Comparison of ENCODE assay signal across 7 cellular contexts in genomic region chr1:159006210-159006807, GRCh38. TPM values are rescaled to one million over a fixed set of nuclear protein-coding genes. Genes with fewer than 3 reads are reported as not detected.
DNase-seq lines count a peak whose midpoint lies in the region; ATAC-seq and TF ChIP-seq lines count a peak whose summit lies in the region.
"Not testable (repeated sequence)": the region's sequence is repeated elsewhere in the genome, so short reads cannot be mapped to it uniquely, and the experiment has no call there.

No MANE protein-coding gene starts in this region.

- not testable (repeated sequence) for H3K36me3 ChIP-seq in cardiac muscle cell; smooth muscle cell (ENCODE audit: low read depth)

- H3K27ac ChIP-seq in adipose tissue (ENCODE audit: low read depth, low read length) (peak overlapping the region; percentile 88), cardiac muscle cell (peak overlapping the region; percentile 26), smooth muscle cell (ENCODE audit: low read depth) (peak overlapping the region; percentile 98)

- intact Hi-C loops in left colon (cut with DNase I, micrococcal nuclease), result not testable (repeated sequence)

- peak overlapping the region; percentile 71 for H2AFZ ChIP-seq in smooth muscle cell (ENCODE audit: low read depth)

- peak overlapping the region; percentile 5 for H3K9ac ChIP-seq in smooth muscle cell (ENCODE audit: low read depth)

- peaks cover 24% of the 10 kb centered on the region for H3F3A ChIP-seq in smooth muscle cell (ENCODE audit: low read depth)

- not testable (repeated sequence) for H3K4me3 ChIP-seq in cardiac muscle cell
- peak overlapping the region; percentile 14 for H3K4me3 ChIP-seq in smooth muscle cell

- WGBS in adipose tissue, 3 donors, result 24 to 87% (median 74%) methylated on average over 11 of the region's 11 CpGs
- 20% methylated on average over 11 of the region's 11 CpGs for WGBS in smooth muscle cell (ENCODE audit: low lambda C conversion rate)

- not testable (repeated sequence) for H3K4me3 Mint-ChIP-seq in HFFc6, T-helper 17 cell
- H3K4me3 Mint-ChIP-seq in natural killer cell treated with Interleukin-12 subunit alpha and Interleukin-12 subunit beta and Interleukin-15 and Interleukin-18, amount 100 ng/mL, for 72 hours, result peak overlapping the region; percentile 74

- TF ChIP-seq CTCF in HFFc6 (IDR thresholded peaks at IDR 0.05); cardiac muscle cell (IDR thresholded peaks at IDR 0.05; ENCODE audit: low read depth, low read length); smooth muscle cell (IDR thresholded peaks at IDR 0.05; ENCODE audit: borderline replicate concordance, insufficient read depth, poor library complexity, severe bottlenecking): not testable (repeated sequence)

- H3K4me2 ChIP-seq in smooth muscle cell, result peak overlapping the region; percentile 69

- H3K27me3 Mint-ChIP-seq in HFFc6 (ENCODE audit: insufficient read depth); T-helper 17 cell; natural killer cell treated with Interleukin-12 subunit alpha and Interleukin-12 subunit beta and Interleukin-15 and Interleukin-18, amount 100 ng/mL, for 72 hours: not testable (repeated sequence)

- H3K27ac Mint-ChIP-seq in HFFc6, result peak overlapping the region; percentile 43; the same call in 1 of the 2 replicates
- peak overlapping the region; percentile 43 for H3K27ac Mint-ChIP-seq in T-helper 17 cell
- peak overlapping the region; percentile 99 to 100 for H3K27ac Mint-ChIP-seq in natural killer cell treated with Interleukin-12 subunit alpha and Interleukin-12 subunit beta and Interleukin-15 and Interleukin-18, amount 100 ng/mL, for 72 hours

- H3K4me1 Mint-ChIP-seq in HFFc6 (ENCODE audit: low read depth), result peaks cover 33% of the 10 kb centered on the region
- H3K4me1 Mint-ChIP-seq in T-helper 17 cell, result peaks cover 23% of the 10 kb centered on the region
- H3K4me1 Mint-ChIP-seq in natural killer cell treated with Interleukin-12 subunit alpha and Interleukin-12 subunit beta and Interleukin-15 and Interleukin-18, amount 100 ng/mL, for 72 hours (ENCODE audit: low read depth in 2 of 2), result peaks cover 47 to 52% of the 10 kb centered on the region in 2 donors

- not testable (repeated sequence) for H3K9me3 Mint-ChIP-seq in HFFc6; natural killer cell treated with Interleukin-12 subunit alpha and Interleukin-12 subunit beta and Interleukin-15 and Interleukin-18, amount 100 ng/mL, for 72 hours

- H3K36me3 Mint-ChIP-seq in HFFc6 (ENCODE audit: low read depth), result peaks cover 10% of the 10 kb centered on the region
- H3K36me3 Mint-ChIP-seq in T-helper 17 cell (ENCODE audit: low read depth), result not testable (repeated sequence)
- peaks cover 16% of the 10 kb centered on the region for H3K36me3 Mint-ChIP-seq in natural killer cell treated with Interleukin-12 subunit alpha and Interleukin-12 subunit beta and Interleukin-15 and Interleukin-18, amount 100 ng/mL, for 72 hours

- H3K27me3 ChIP-seq in cardiac muscle cell; smooth muscle cell (ENCODE audit: low read depth): not testable (repeated sequence)

- not testable (repeated sequence) for DNase-seq in HFFc6; T-helper 17 cell; cardiac muscle cell (ENCODE audit: low read depth in 1 of 2, low spot score in 1 of 2); left colon; natural killer cell treated with Interleukin-12 subunit alpha and Interleukin-12 subunit beta and Interleukin-15 and Interleukin-18, amount 100 ng/mL, for 72 hours (ENCODE audit: low spot score); smooth muscle cell (lab: John Stamatoyannopoulos, UW; ENCODE audit: unreplicated experiment)

- not testable (repeated sequence) for H4K20me1 ChIP-seq in smooth muscle cell (ENCODE audit: low read depth)

- ATAC-seq in T-helper 17 cell; natural killer cell treated with Interleukin-12 subunit alpha and Interleukin-12 subunit beta and Interleukin-15 and Interleukin-18, amount 100 ng/mL, for 72 hours: not testable (repeated sequence)
- peak; percentile 36 for ATAC-seq in left colon

- not testable (repeated sequence) for H3K9me3 ChIP-seq in T-helper 17 cell (ENCODE audit: control insufficient read depth, low read length, poor library complexity, severe bottlenecking); cardiac muscle cell (ENCODE audit: low read depth); smooth muscle cell (replicated peaks; ENCODE audit: low read depth)

- peaks cover 21% of the 10 kb centered on the region for H3K79me2 ChIP-seq in smooth muscle cell (ENCODE audit: low read depth)

- H3K4me1 ChIP-seq in cardiac muscle cell (ENCODE audit: low read depth), result not testable (repeated sequence)
- H3K4me1 ChIP-seq in smooth muscle cell (ENCODE audit: low read depth), result peaks cover 39% of the 10 kb centered on the region

RNA-seq across cellular contexts. Expression of gene IFI16, which starts 3.4 kb away (rescaled TPM):
- 10 to 100 TPM; 50.5 to 70.7 (median 67.3) TPM for total RNA-seq in HFFc6 (2021; fragmentation: NEBNext Ultra II Directional; extraction: Animal tissue kit (Norgen Biotek cat#: 25700))
- total RNA-seq in T-helper 17 cell, result 10 to 100 TPM; 68.0 to 82.8 TPM
- polyA plus RNA-seq in adipose tissue, result 100 to 1,000 TPM in 2 of 3 donors, 10 to 100 TPM in 1; 12.5 to 159 (median 140) TPM
- total RNA-seq in cardiac muscle cell, result 8.4 and 10.5 TPM in 2 replicates
- polyA plus RNA-seq in cardiac muscle cell, result 15.0 and 23.0 TPM in 2 replicates
- 10 to 100 TPM; 14.3 to 22.3 TPM for total RNA-seq in left colon
- 100 to 1,000 TPM; 186 to 228 TPM for total RNA-seq in natural killer cell treated with Interleukin-12 subunit alpha and Interleukin-12 subunit beta and Interleukin-15 and Interleukin-18, amount 100 ng/mL, for 72 hours
- 92.1 and 96.3 TPM in 2 replicates for total RNA-seq in smooth muscle cell
- polyA plus RNA-seq in smooth muscle cell, result 95.9 and 114 TPM in 2 replicates

Comparison
In these comparisons a context has a peak if more than half of its experiments do, and no peak if none do; other contexts are left out.
1. H3K27ac Mint-ChIP-seq: peak in every context shown above with its lines; median percentile 100 in natural killer cell treated with Interleukin-12 subunit alpha and Interleukin-12 subunit beta and Interleukin-15 and Interleukin-18, amount 100 ng/mL, for 72 hours; 43 in HFFc6; 43 in T-helper 17 cell.
2. H3K27ac ChIP-seq: peak in every context shown above with its lines; median percentile 98 in smooth muscle cell; 88 in adipose tissue; 26 in cardiac muscle cell.